ENCODE assay signal across 24 cellular contexts in the genomic region with DNA sequence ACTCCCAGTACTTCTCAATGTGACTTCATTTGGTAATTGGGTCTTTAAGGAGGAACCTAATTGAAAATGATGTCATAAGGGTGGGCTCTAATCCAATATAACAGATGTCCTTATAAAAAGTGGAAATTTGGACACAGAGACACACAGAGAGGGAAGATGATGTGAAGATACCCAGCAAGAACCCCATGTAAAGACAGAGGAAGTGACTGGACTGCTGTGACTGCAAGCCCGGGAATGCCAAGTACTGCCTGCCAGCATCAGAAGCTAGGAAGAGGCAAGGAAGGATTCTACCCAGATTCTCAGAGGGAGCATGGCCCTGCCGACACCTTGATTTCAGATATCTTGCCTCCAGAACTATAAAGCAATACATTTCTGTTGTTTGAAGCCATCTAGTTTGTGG.
DNase-seq lines count a peak whose midpoint lies in the region; ATAC-seq and TF ChIP-seq lines count a peak whose summit lies in the region.
"Had no signal": no experiment of that assay in that cellular context is flagged by ENCODE, and none has a peak within 500 bp of the region (broad histone marks: within the 10 kb centered on the region; RNA-seq: fewer than 3 reads in every experiment).

No MANE protein-coding gene starts in this region.

- DNase-seq in AG08395 (ENCODE audit: low spot score) (peak; percentile 29), ELR (ENCODE audit: low read depth) (peak; percentile 66), M059J (ENCODE audit: low read depth) (peak; percentile 2), epithelial cell of esophagus (ENCODE audit: low read depth) (peak; percentile 15), left ventricle myocardium inferior (no peak), BE2C (no peak), psoas muscle (no peak)
- DNase-seq: 8988T; ACHN; AML-193; C1 segment of cervical spinal cord; Caco-2; CD4-positive, alpha-beta memory T cell; DMS79 treated with DMSO at 0.1 percent for 48 hours; KBM-7; MM.1S; NCI-H2029; NCI-H446 treated with DMSO at 0.1 percent for 48 hours; NCI-H526; SK-N-SH; SW 1271 had no signal

- ATAC-seq in psoas muscle (no peak), GM21619 (IDR thresholded peaks at IDR 0.05; ENCODE audit: unreplicated experiment) (no peak)
- ATAC-seq: HCT116, Panc1 had no signal

- H3K9me3 ChIP-seq in left ventricle myocardium inferior (replicated peaks) = no peaks in the 10 kb centered on the region
- no peaks in the 10 kb centered on the region for H3K9me3 ChIP-seq in BE2C
- H3K9me3 ChIP-seq in psoas muscle = no peaks in the 10 kb centered on the region
- H3K9me3 ChIP-seq: Caco-2, SK-N-SH had no signal

- H3K27me3 ChIP-seq in left ventricle myocardium inferior (ENCODE audit: low read depth) (no peaks in the 10 kb centered on the region), BE2C (no peaks in the 10 kb centered on the region), psoas muscle (ENCODE audit: insufficient read depth in 3 of 3, low read length in 2 of 3) (no peaks in the 10 kb centered on the region)

- no peak for TF ChIP-seq CTCF in epithelial cell of esophagus (IDR thresholded peaks at IDR 0.05; ENCODE audit: insufficient read depth, low read depth, low read length, missing control alignments)
- no peak for TF ChIP-seq CTCF in left ventricle myocardium inferior (IDR thresholded peaks at IDR 0.05; ENCODE audit: borderline replicate concordance)
- TF ChIP-seq CTCF in BE2C (IDR thresholded peaks at IDR 0.05; ENCODE audit: low read depth, low read length) = no peak
- TF ChIP-seq CTCF in psoas muscle (IDR thresholded peaks at IDR 0.05) = no peak

- no peaks in the 10 kb centered on the region for H3K36me3 ChIP-seq in left ventricle myocardium inferior
- H3K36me3 ChIP-seq in BE2C = no peaks in the 10 kb centered on the region
- no peaks in the 10 kb centered on the region for H3K36me3 ChIP-seq in psoas muscle (ENCODE audit: insufficient read depth in 1 of 2, low read depth in 1 of 2)

- WGBS in psoas muscle, 3 donors = 81 to 91% (median 82%) methylated on average over 2 of the region's 2 CpGs

- H3K27ac ChIP-seq in left ventricle myocardium inferior (replicated peaks) (no peak overlapping the region), psoas muscle (no peak overlapping the region)

- H3K4me1 ChIP-seq in left ventricle myocardium inferior (no peaks in the 10 kb centered on the region), BE2C (no peaks in the 10 kb centered on the region; the same call in 1 of the 2 replicates), psoas muscle (no peaks in the 10 kb centered on the region)
- H3K4me1 ChIP-seq: Caco-2 had no signal

- no peak overlapping the region for H3K4me3 ChIP-seq in epithelial cell of esophagus (ENCODE audit: low read length)
- no peak overlapping the region for H3K4me3 ChIP-seq in left ventricle myocardium inferior
- H3K4me3 ChIP-seq in BE2C (ENCODE audit: low read depth, low read length) = no peak overlapping the region
- H3K4me3 ChIP-seq in psoas muscle = no peak overlapping the region

- intact Hi-C loops in left ventricle myocardium inferior (cut with micrococcal nuclease) (no loop called here), psoas muscle (cut with DNase I) (no loop called here)

Comparison
In these comparisons a context has a peak if more than half of its experiments do, and no peak if none do; other contexts are left out.
1. DNase-seq: peak in AG08395 (single experiment), ELR (single experiment), M059J (single experiment) and epithelial cell of esophagus (single experiment); none in left ventricle myocardium inferior (single experiment), BE2C (single experiment) and psoas muscle (0 of 2).